In genomic region chr1:94235189-94236020, GRCh38 we compare ENCODE assay signal across 9 cellular contexts. TPM values are rescaled to one million over a fixed set of nuclear protein-coding genes. Genes with fewer than 3 reads are reported as not detected.
DNase-seq lines count a peak whose midpoint lies in the region; TF ChIP-seq lines count a peak whose summit lies in the region.
"Had no signal": no experiment of that assay in that cellular context is flagged by ENCODE, and none has a peak within 500 bp of the region (broad histone marks: within the 10 kb centered on the region; RNA-seq: fewer than 3 reads in every experiment).

No MANE protein-coding gene starts in this region.

- no peak overlapping the region for H3K9ac ChIP-seq in mesendoderm (ENCODE audit: low read length)

- H3K4me3 ChIP-seq in mesodermal cell (ENCODE audit: extremely low read depth, insufficient read depth, low read length, poor library complexity, severe bottlenecking) = peak overlapping the region; percentile 85
- H3K4me3 ChIP-seq in tibial artery = peak overlapping the region; percentile 86
- H3K4me3 ChIP-seq in mesendoderm (ENCODE audit: low read length) = no peak overlapping the region

- H3K56ac ChIP-seq in mesendoderm (ENCODE audit: low read length) = no peak overlapping the region

- H3K27me3 Mint-ChIP-seq in T-helper 1 cell treated with Interleukin-12 subunit alpha and Interleukin-12 subunit beta and Interleukin-4 antibody, amounts not matched to agents 30 μg/mL and 1 μg/mL, for 36 hours (ENCODE audit: low read depth) = peaks cover 82% of the 10 kb centered on the region

- H3K4me1 Mint-ChIP-seq in T-helper 1 cell treated with Interleukin-12 subunit alpha and Interleukin-12 subunit beta and Interleukin-4 antibody, amounts not matched to agents 30 μg/mL and 1 μg/mL, for 36 hours (ENCODE audit: low read depth) = peaks cover 11% of the 10 kb centered on the region

- H3K18ac ChIP-seq in mesendoderm (ENCODE audit: low read length) = no peak overlapping the region

- H3K4me2 ChIP-seq in mesendoderm (ENCODE audit: low read length) = no peak overlapping the region

- H3K4ac ChIP-seq in mesendoderm (ENCODE audit: low read depth, low read length) = no peak overlapping the region

- DNase-seq in T-helper 1 cell = no peak
- DNase-seq in cerebellar cortex (ENCODE audit: low spot score) = peak; percentile 44
- DNase-seq in tibial artery = no peak
- DNase-seq in AML-193 (lab: John Stamatoyannopoulos, UW) = no peak
- no peak for DNase-seq in HuH-7.5 (ENCODE audit: low spot score)
- no peak for DNase-seq in mesendoderm
- DNase-seq: stimulated activated CD4-positive, alpha-beta T cell treated with anti-CD3 and anti-CD28 coated beads, Interleukin-2, amount 100 ng/mL, for 48 hours had no signal

- H3K27ac Mint-ChIP-seq in T-helper 1 cell treated with Interleukin-12 subunit alpha and Interleukin-12 subunit beta and Interleukin-4 antibody, amounts not matched to agents 30 μg/mL and 1 μg/mL, for 36 hours = no peak overlapping the region

- no peak overlapping the region for H4K8ac ChIP-seq in mesendoderm (ENCODE audit: low read depth, low read length)

- no peaks in the 10 kb centered on the region for H3K9me3 Mint-ChIP-seq in T-helper 1 cell treated with Interleukin-12 subunit alpha and Interleukin-12 subunit beta and Interleukin-4 antibody, amounts not matched to agents 30 μg/mL and 1 μg/mL, for 36 hours

- no peak overlapping the region for H3K23ac ChIP-seq in mesendoderm (ENCODE audit: low read length)

- no peak overlapping the region for H2AK5ac ChIP-seq in mesendoderm (ENCODE audit: low read length)

- no peak overlapping the region for H2BK15ac ChIP-seq in mesendoderm (replicated peaks; ENCODE audit: low read depth)

- H3K4me1 ChIP-seq in mesodermal cell (ENCODE audit: control insufficient read depth, insufficient read depth, low read length, poor library complexity, severe bottlenecking) = peaks cover 7% of the 10 kb centered on the region
- peaks cover 0 to 47% (median 17%) of the 10 kb centered on the region in 4 donors for H3K4me1 ChIP-seq in tibial artery
- peaks cover 8% of the 10 kb centered on the region for H3K4me1 ChIP-seq in mesendoderm (ENCODE audit: control insufficient read depth, low read depth, low read length)

- no peak overlapping the region for H4K5ac ChIP-seq in mesendoderm (ENCODE audit: low read length)

- H3K36me3 ChIP-seq in mesodermal cell (ENCODE audit: control insufficient read depth, insufficient read depth, low read length) (no peaks in the 10 kb centered on the region), tibial artery (no peaks in the 10 kb centered on the region), mesendoderm (ENCODE audit: control insufficient read depth, insufficient read depth, low read length) (no peaks in the 10 kb centered on the region)

- H3K4me3 Mint-ChIP-seq in T-helper 1 cell treated with Interleukin-12 subunit alpha and Interleukin-12 subunit beta and Interleukin-4 antibody, amounts not matched to agents 30 μg/mL and 1 μg/mL, for 36 hours = peak overlapping the region; percentile 30

- peaks cover 15% of the 10 kb centered on the region for H3K79me2 ChIP-seq in mesendoderm (ENCODE audit: control insufficient read depth, insufficient read depth, low read length)

- intact Hi-C loops in tibial artery (cut with DNase I; ENCODE audit: low total_unique reads) = loop anchor here (5.0 kb wide), 2 partner anchors 97 to 173 kb away; no protein-coding TSS in a partner anchor

- H3K27me3 ChIP-seq in tibial artery = no peaks in the 10 kb centered on the region
- H3K27me3 ChIP-seq in mesendoderm (ENCODE audit: insufficient read depth, low read length, poor library complexity) = no peaks in the 10 kb centered on the region

- H3K36me3 Mint-ChIP-seq in T-helper 1 cell treated with Interleukin-12 subunit alpha and Interleukin-12 subunit beta and Interleukin-4 antibody, amounts not matched to agents 30 μg/mL and 1 μg/mL, for 36 hours (ENCODE audit: low read depth) = no peaks in the 10 kb centered on the region

- H3K79me1 ChIP-seq in mesendoderm (ENCODE audit: low read length) = peaks cover 4% of the 10 kb centered on the region

- H2BK5ac ChIP-seq in mesendoderm (ENCODE audit: low read length) = no peak overlapping the region

- H3K27ac ChIP-seq in mesodermal cell (ENCODE audit: low read depth, low read length, severe bottlenecking) = no peak overlapping the region
- peak overlapping the region; percentile 94 for H3K27ac ChIP-seq in tibial artery
- no peak overlapping the region for H3K27ac ChIP-seq in mesendoderm (ENCODE audit: low read depth, low read length)

- no peak for TF ChIP-seq CTCF in tibial artery (IDR thresholded peaks at IDR 0.05)

- H2BK120ac ChIP-seq in mesendoderm (ENCODE audit: low read depth, low read length) = no peak overlapping the region

- 77 to 78% methylated on average over 4 of the region's 9 CpGs for WGBS in mesodermal cell (ENCODE audit: insufficient coverage in 2 of 2), 2 experiments
- WGBS in mesendoderm (ENCODE audit: extremely low coverage, insufficient coverage, low lambda C conversion rate) = no CpG with 5 or more reads among the region's 9 CpGs

- H3K9me3 ChIP-seq in mesodermal cell (ENCODE audit: control insufficient read depth, low read length) (no peaks in the 10 kb centered on the region), tibial artery (no peaks in the 10 kb centered on the region)

RNA-seq across cellular contexts. Expression of gene ARHGAP29, which starts 2.0 kb away (rescaled TPM):
- polyA plus RNA-seq in mesodermal cell (2013, experiment 1 of 2) = 100 TPM
- 116 TPM for polyA plus RNA-seq in mesodermal cell (2013, experiment 2 of 2)
- polyA plus RNA-seq in mesendoderm (2013, experiment 1 of 2) = 15.2 TPM
- 14.9 TPM for polyA plus RNA-seq in mesendoderm (2013, experiment 2 of 2)

Comparison
In these comparisons a context has a peak if more than half of its experiments do, and no peak if none do; other contexts are left out.
1. H3K27ac ChIP-seq: peak in tibial artery (2 of 2); none in mesodermal cell (single experiment) and mesendoderm (single experiment).